Comparison of ENCODE assay signal across 24 cellular contexts in the genomic region with DNA sequence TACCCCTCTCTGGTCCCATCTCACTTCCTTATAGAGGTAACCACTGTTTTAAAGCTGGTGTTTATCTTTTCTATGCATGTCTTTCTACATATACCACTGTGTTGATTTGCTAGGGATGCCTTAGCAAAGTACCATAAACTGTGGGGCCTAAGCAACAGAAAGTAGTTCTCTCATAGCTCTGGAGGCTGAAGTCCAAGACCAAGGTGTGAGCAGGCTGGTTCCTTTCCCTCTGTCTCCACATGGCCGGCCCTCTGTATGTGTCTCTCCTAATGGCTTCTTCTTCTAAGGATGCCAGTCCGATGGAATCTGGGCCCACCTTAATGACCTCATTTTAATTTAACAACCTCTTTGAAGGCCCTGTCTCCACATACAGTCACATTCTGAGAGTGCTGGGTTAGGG.
"Had no signal": no experiment of that assay in that cellular context is flagged by ENCODE, and none has a peak within 500 bp of the region (broad histone marks: within the 10 kb centered on the region; RNA-seq: fewer than 3 reads in every experiment).

No MANE protein-coding gene starts in this region.

- H3K27me3 ChIP-seq: brain microvascular endothelial cell, esophagus muscularis mucosa, heart right ventricle had no signal

- FAIRE-seq: endothelial cell of umbilical vein, urothelium cell line had no signal

- H3K9me3 Mint-ChIP-seq: activated CD4-positive, alpha-beta memory T cell treated with anti-CD3 and anti-CD28 coated beads, Interleukin-2, amount 10 ng/mL, durations not matched to agents 7 days and 5 days; activated T-helper 17 cell treated with anti-CD3 and anti-CD28 coated beads, Interleukin-2, amount 50 U/mL, for 72 hours; dendritic cell treated with granulocyte-macrophage colony-stimulating factor and Interleukin-4, amounts not matched to agents 40 ng/mL and 50 ng/mL, for 4 days; immature natural killer cell; memory B cell; naive thymus-derived CD4-positive, alpha-beta T cell; stimulated activated effector memory CD8-positive, alpha-beta T cell treated with anti-CD3 and anti-CD28 coated beads, Interleukin-12 subunit alpha, Interleukin-12 subunit beta, amount 100 ng/mL, for 72 hours had no signal

- H3K27ac Mint-ChIP-seq: activated CD4-positive, alpha-beta memory T cell treated with anti-CD3 and anti-CD28 coated beads, Interleukin-2, amount 10 ng/mL, durations not matched to agents 7 days and 5 days; activated CD8-positive, alpha-beta memory T cell treated with anti-CD3 and anti-CD28 coated beads, Interleukin-2, amount 10 ng/mL, durations not matched to agents 7 days and 5 days; activated T-helper 17 cell treated with anti-CD3 and anti-CD28 coated beads, Interleukin-2, amount 50 U/mL, for 72 hours; dendritic cell treated with granulocyte-macrophage colony-stimulating factor and Interleukin-4, amounts not matched to agents 40 ng/mL and 50 ng/mL, for 4 days; immature natural killer cell; memory B cell; naive thymus-derived CD4-positive, alpha-beta T cell; stimulated activated effector memory CD8-positive, alpha-beta T cell treated with anti-CD3 and anti-CD28 coated beads, Interleukin-12 subunit alpha, Interleukin-12 subunit beta, amount 100 ng/mL, for 72 hours had no signal

- H3K4me1 Mint-ChIP-seq: activated T-helper 17 cell treated with anti-CD3 and anti-CD28 coated beads, Interleukin-2, amount 50 U/mL, for 72 hours; immature natural killer cell; stimulated activated effector memory CD8-positive, alpha-beta T cell treated with anti-CD3 and anti-CD28 coated beads, Interleukin-12 subunit alpha, Interleukin-12 subunit beta, amount 100 ng/mL, for 72 hours had no signal

- ATAC-seq: activated CD8-positive, alpha-beta memory T cell treated with anti-CD3 and anti-CD28 coated beads, Interleukin-2, amount 10 ng/mL, durations not matched to agents 7 days and 5 days; activated T-helper 17 cell treated with anti-CD3 and anti-CD28 coated beads, Interleukin-2, amount 50 U/mL, for 72 hours; naive thymus-derived CD4-positive, alpha-beta T cell; stimulated activated effector memory CD8-positive, alpha-beta T cell treated with anti-CD3 and anti-CD28 coated beads, Interleukin-12 subunit alpha, Interleukin-12 subunit beta, amount 100 ng/mL, for 72 hours had no signal

- H3K36me3 Mint-ChIP-seq: activated CD8-positive, alpha-beta memory T cell treated with anti-CD3 and anti-CD28 coated beads, Interleukin-2, amount 10 ng/mL, durations not matched to agents 7 days and 5 days; immature natural killer cell; memory B cell; naive thymus-derived CD4-positive, alpha-beta T cell; stimulated activated effector memory CD8-positive, alpha-beta T cell treated with anti-CD3 and anti-CD28 coated beads, Interleukin-12 subunit alpha, Interleukin-12 subunit beta, amount 100 ng/mL, for 72 hours had no signal

- DNase-seq: activated CD4-positive, alpha-beta memory T cell treated with anti-CD3 and anti-CD28 coated beads, Interleukin-2, amount 10 ng/mL, durations not matched to agents 7 days and 5 days; activated CD4-positive, alpha-beta T cell treated with anti-CD3 and anti-CD28 coated beads for 48 hours; activated CD4-positive, CD25-positive, alpha-beta regulatory T cell; activated CD8-positive, alpha-beta memory T cell treated with anti-CD3 and anti-CD28 coated beads, Interleukin-2, amount 10 ng/mL, durations not matched to agents 7 days and 5 days; activated naive CD4-positive, alpha-beta T cell treated with Interleukin-2 at 50 U/mL for 16 hours; brain microvascular endothelial cell; effector memory CD4-positive, alpha-beta T cell; heart right ventricle; immature natural killer cell; kidney glomerular epithelial cell; naive thymus-derived CD4-positive, alpha-beta T cell; right cardiac atrium; stimulated activated CD4-positive, alpha-beta T cell treated with anti-CD3 and anti-CD28 coated beads, Interleukin-4, amount 100 ng/mL, for 24 hours; T-helper 1 cell; T-helper 9 cell had no signal

- H3K4me3 Mint-ChIP-seq: activated CD4-positive, alpha-beta memory T cell treated with anti-CD3 and anti-CD28 coated beads, Interleukin-2, amount 10 ng/mL, durations not matched to agents 7 days and 5 days; activated CD8-positive, alpha-beta memory T cell treated with anti-CD3 and anti-CD28 coated beads, Interleukin-2, amount 10 ng/mL, durations not matched to agents 7 days and 5 days; activated T-helper 17 cell treated with anti-CD3 and anti-CD28 coated beads, Interleukin-2, amount 50 U/mL, for 72 hours; dendritic cell treated with granulocyte-macrophage colony-stimulating factor and Interleukin-4, amounts not matched to agents 40 ng/mL and 50 ng/mL, for 4 days; immature natural killer cell; memory B cell; naive thymus-derived CD4-positive, alpha-beta T cell; stimulated activated effector memory CD8-positive, alpha-beta T cell treated with anti-CD3 and anti-CD28 coated beads, Interleukin-12 subunit alpha, Interleukin-12 subunit beta, amount 100 ng/mL, for 72 hours had no signal

- H3K36me3 ChIP-seq: brain microvascular endothelial cell, esophagus muscularis mucosa, heart right ventricle, prostate gland had no signal

- H3K27ac ChIP-seq: brain microvascular endothelial cell, esophagus muscularis mucosa, prostate gland, skin epidermis had no signal

- H3K27me3 Mint-ChIP-seq: activated CD4-positive, alpha-beta memory T cell treated with anti-CD3 and anti-CD28 coated beads, Interleukin-2, amount 10 ng/mL, durations not matched to agents 7 days and 5 days; activated CD8-positive, alpha-beta memory T cell treated with anti-CD3 and anti-CD28 coated beads, Interleukin-2, amount 10 ng/mL, durations not matched to agents 7 days and 5 days; activated T-helper 17 cell treated with anti-CD3 and anti-CD28 coated beads, Interleukin-2, amount 50 U/mL, for 72 hours; dendritic cell treated with granulocyte-macrophage colony-stimulating factor and Interleukin-4, amounts not matched to agents 40 ng/mL and 50 ng/mL, for 4 days; naive thymus-derived CD4-positive, alpha-beta T cell had no signal

- H3K4me3 ChIP-seq: esophagus muscularis mucosa, heart right ventricle, prostate gland, skin epidermis had no signal

- H3K9me3 ChIP-seq: esophagus muscularis mucosa, heart right ventricle, prostate gland had no signal
